ENCODE assay signal across 12 cellular contexts in the genomic region with DNA sequence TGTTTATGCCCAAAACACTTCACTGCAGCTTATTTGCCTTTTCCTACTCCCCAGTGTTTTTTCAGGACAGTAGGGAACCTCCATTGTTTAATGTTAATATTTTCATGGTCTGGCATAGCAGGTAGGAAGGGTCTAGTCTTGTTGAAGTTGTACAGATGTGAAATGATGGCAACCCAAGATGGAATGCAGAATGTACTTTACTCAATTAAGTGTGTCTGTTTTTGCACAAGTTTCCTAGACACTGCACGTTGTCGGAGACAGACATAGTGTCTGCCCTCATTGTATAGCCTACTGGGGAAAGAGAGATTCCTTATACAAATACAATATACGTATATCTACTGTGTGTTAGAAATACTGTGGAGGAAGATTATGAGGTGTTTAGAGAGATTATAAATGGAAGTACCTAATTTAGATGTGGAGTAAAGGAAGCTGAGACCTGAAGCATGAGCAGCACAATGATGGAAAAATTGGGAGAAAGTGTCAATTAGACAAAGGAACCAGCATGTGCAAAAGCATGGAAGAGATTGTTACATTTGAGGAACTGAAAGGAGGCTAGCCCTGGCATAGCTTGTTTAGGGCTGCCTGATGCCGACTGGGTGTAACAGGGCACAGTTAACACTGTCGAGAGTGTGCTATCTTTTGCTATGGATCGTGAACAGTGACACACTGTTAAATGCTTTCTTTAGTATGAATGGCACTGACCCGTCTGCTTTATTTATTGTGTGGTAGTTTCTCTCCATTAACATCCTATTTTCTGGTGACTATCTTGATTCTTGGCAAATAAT. TPM values are rescaled to one million over a fixed set of nuclear protein-coding genes. Genes with fewer than 3 reads are reported as not detected.
DNase-seq lines count a peak whose midpoint lies in the region; ATAC-seq lines count a peak whose summit lies in the region.
"Had no signal": no experiment of that assay in that cellular context is flagged by ENCODE, and none has a peak within 500 bp of the region (broad histone marks: within the 10 kb centered on the region; RNA-seq: fewer than 3 reads in every experiment).

No MANE protein-coding gene starts in this region.

- ATAC-seq in Right ventricle myocardium superior (ENCODE audit: poor library complexity) (peak; percentile 76), left lobe of liver (peak; percentile 42)

- DNase-seq in Right ventricle myocardium superior (no peak), cardiac septum (ENCODE audit: low spot score) (no peak), RPMI8226 (peak; percentile 33), left lobe of liver (ENCODE audit: low spot score) (no peak), NCI-H1694 (lab: John Stamatoyannopoulos, UW) (no peak), NCI-H1417 (lab: John Stamatoyannopoulos, UW) (no peak), HuH-7.5 (ENCODE audit: low spot score) (no peak), GM19240 (ENCODE audit: insufficient read length, low spot score) (no peak)
- DNase-seq: activated CD4-positive, alpha-beta T cell treated with anti-CD3 and anti-CD28 coated beads for 36 hours; activated naive CD4-positive, alpha-beta T cell treated with anti-CD3 and anti-CD28 coated beads, Interleukin-2, amount 10 ng/mL, durations not matched to agents 7 days and 5 days; DND-41; effector CD8-positive, alpha-beta T cell had no signal

- intact Hi-C loops in Right ventricle myocardium superior (cut with DNase I) (no loop called here), cardiac septum (cut with DNase I) (no loop called here)

RNA-seq across cellular contexts. Expression of a gene that starts 18.4 kb away (rescaled TPM):
- 26.2 TPM for total RNA-seq in Right ventricle myocardium superior
- total RNA-seq in cardiac septum: 17.7 TPM
- total RNA-seq in left lobe of liver: 13.8 TPM
